ENCODE assay signal across 1 cellular context in genomic region chr2:23620841-23621341, GRCh38.
TF ChIP-seq lines count a peak whose summit lies in the region.

No MANE protein-coding gene starts in this region.

TF ChIP-seq in HEK293, 187 proteins besides CTCF, POLR2A, EP300 and RAD21 (continued from another document):
- TF ChIP-seq ZNF692 (tag by site-specific recombination; IDR thresholded peaks at IDR 0.05), result peak; percentile 56; the same call in 1 of the 2 replicates
- 0 out of 2 replicates have a peak, but pooled peaks have one; percentile 17 for TF ChIP-seq ZFP69B (tag by site-specific recombination; IDR thresholded peaks at IDR 0.05)
- 0 out of 2 replicates have a peak, but pooled peaks have one; percentile 49 for TF ChIP-seq ZNF18 (tag by site-specific recombination; IDR thresholded peaks at IDR 0.05)
- no peak for TF ChIP-seq ZNF24 (tag by site-specific recombination; IDR thresholded peaks at IDR 0.05)
- no peak for TF ChIP-seq ZNF140 (tag by site-specific recombination; IDR thresholded peaks at IDR 0.05)
- TF ChIP-seq ZNF223 (tag by site-specific recombination; IDR thresholded peaks at IDR 0.05), result no peak
- TF ChIP-seq PRDM1 (tag by site-specific recombination; IDR thresholded peaks at IDR 0.05), result no peak
